ENCODE assay signal across 20 cellular contexts in the genomic region with DNA sequence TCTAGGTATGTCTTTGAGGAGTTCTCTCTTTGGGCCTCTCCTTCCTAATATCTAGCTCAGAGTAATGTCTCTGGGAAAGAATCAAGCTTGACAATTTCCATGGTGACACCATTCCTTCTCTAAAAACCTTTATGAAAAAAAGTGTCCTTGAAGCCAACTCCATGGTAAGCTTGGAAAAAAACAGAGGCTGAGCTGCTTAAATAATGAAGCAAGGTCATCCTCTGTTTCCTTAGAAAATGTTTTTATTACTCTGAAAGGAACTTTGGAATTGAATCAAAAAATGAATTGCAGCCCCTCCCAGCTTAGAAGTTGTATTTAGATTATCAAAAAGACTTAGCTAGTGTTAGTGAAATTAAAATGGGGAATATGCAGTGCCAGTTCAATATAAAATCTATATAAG.
DNase-seq lines count a peak whose midpoint lies in the region; ATAC-seq, FAIRE-seq and TF ChIP-seq lines count a peak whose summit lies in the region.
"Had no signal": no experiment of that assay in that cellular context is flagged by ENCODE, and none has a peak within 500 bp of the region (broad histone marks: within the 10 kb centered on the region; RNA-seq: fewer than 3 reads in every experiment).

No MANE protein-coding gene starts in this region.

- in situ Hi-C loops in GM23248 (cut with MboI), result no loop called here

- H3K9me3 ChIP-seq in GM23248 (ENCODE audit: low read depth) (no peaks in the 10 kb centered on the region), body of pancreas (no peaks in the 10 kb centered on the region), hepatocyte (ENCODE audit: low read depth) (no peaks in the 10 kb centered on the region)

- no peak for TF ChIP-seq POLR2A in body of pancreas (IDR thresholded peaks at IDR 0.05)

- H3K36me3 ChIP-seq in GM23248 (ENCODE audit: low read depth) (no peaks in the 10 kb centered on the region), body of pancreas (replicated peaks in 1 of 2; ENCODE audit: insufficient read depth in 1 of 2, low read depth in 2 of 2) (no peaks in the 10 kb centered on the region), hepatocyte (replicated peaks; ENCODE audit: insufficient read depth, low read depth) (no peaks in the 10 kb centered on the region)

- no peak overlapping the region for H3K4me3 ChIP-seq in GM23248
- H3K4me3 ChIP-seq in body of pancreas, result no peak overlapping the region
- no peak overlapping the region for H3K4me3 ChIP-seq in hepatocyte
- H3K4me3 ChIP-seq: GM23338 had no signal

- TF ChIP-seq CTCF in body of pancreas (IDR thresholded peaks at IDR 0.05) (no peak), hepatocyte (IDR thresholded peaks at IDR 0.05; ENCODE audit: poor library complexity) (no peak)

- H3K9me2 ChIP-seq in GM23248 (ENCODE audit: insufficient read depth), result no peaks in the 10 kb centered on the region
- no peaks in the 10 kb centered on the region for H3K9me2 ChIP-seq in hepatocyte (replicated peaks; ENCODE audit: insufficient read depth)

- H3K27ac ChIP-seq in GM23248 (no peak overlapping the region), body of pancreas (peak overlapping the region in 3 of 4 donors; percentile 36 to 72 (median 37)), hepatocyte (no peak overlapping the region)

- peaks cover 18% of the 10 kb centered on the region for H3K4me1 ChIP-seq in GM23248 (ENCODE audit: insufficient read depth)
- peaks cover 27% of the 10 kb centered on the region for H3K4me1 ChIP-seq in body of pancreas
- H3K4me1 ChIP-seq in hepatocyte (ENCODE audit: insufficient read depth), result peaks cover 22% of the 10 kb centered on the region

- H3K79me2 ChIP-seq in GM23248 (ENCODE audit: insufficient read depth) (no peaks in the 10 kb centered on the region), hepatocyte (no peaks in the 10 kb centered on the region)

- peak overlapping the region; percentile 29 for H3K4me2 ChIP-seq in GM23248 (ENCODE audit: unreplicated experiment)
- H3K4me2 ChIP-seq in hepatocyte, result peak overlapping the region; percentile 6
- H3K4me2 ChIP-seq: GM23338 had no signal

- H2AFZ ChIP-seq in GM23248 (peak overlapping the region; percentile 25), hepatocyte (no peak overlapping the region)
- H2AFZ ChIP-seq: GM23338 had no signal

- FAIRE-seq in urothelium cell line (lab: Jason Lieb, UNC), result no peak
- FAIRE-seq: G401.6, HepG2 had no signal

- no peaks in the 10 kb centered on the region for H4K20me1 ChIP-seq in GM23248 (ENCODE audit: insufficient read depth)
- H4K20me1 ChIP-seq in hepatocyte (ENCODE audit: insufficient read depth, poor library complexity, severe bottlenecking), result no peaks in the 10 kb centered on the region

- intact Hi-C loops in body of pancreas (cut with DNase I), result no loop called here

- peak; percentile 55 for ATAC-seq in body of pancreas
- ATAC-seq: GM23338 had no signal

- DNase-seq in GM23248 (peak; percentile 7), body of pancreas (no peak), hepatocyte (ENCODE audit: low spot score) (no peak), pons (ENCODE audit: low spot score) (peak; percentile 6), NCI-H1436 treated with DMSO at 0.1 percent for 48 hours (lab: John Stamatoyannopoulos, UW) (no peak), urothelium cell line (ENCODE audit: low spot score) (no peak), NCI-H146 (lab: John Stamatoyannopoulos, UW) (no peak)
- DNase-seq in central memory CD4-positive, alpha-beta T cell, result no peak
- DNase-seq: DND-41, HCEC 1CT, KBM-7, NCI-H1105, NCI-H1694 treated with DMSO at 0.1 percent for 48 hours, NCI-H2107, NCI-H510A, NCI-H774, SHP77 treated with DMSO at 0.1 percent for 48 hours had no signal

- H3K27me3 ChIP-seq in GM23248 (replicated peaks; ENCODE audit: insufficient read depth) (no peaks in the 10 kb centered on the region), body of pancreas (no peaks in the 10 kb centered on the region), hepatocyte (no peaks in the 10 kb centered on the region)

- H3F3A ChIP-seq in GM23248 (ENCODE audit: insufficient read depth), result no peaks in the 10 kb centered on the region

- H3K9ac ChIP-seq in GM23248, result no peak overlapping the region

Comparison
In these comparisons a context has a peak if more than half of its experiments do, and no peak if none do; other contexts are left out.
1. DNase-seq: peak in GM23248 (single experiment) and pons (single experiment); none in body of pancreas (0 of 4), hepatocyte (single experiment), central memory CD4-positive, alpha-beta T cell (single experiment), NCI-H1436 treated with DMSO at 0.1 percent for 48 hours (single experiment), urothelium cell line (single experiment) and NCI-H146 (single experiment).
2. H3K27ac ChIP-seq: peak in body of pancreas (3 of 4); none in GM23248 (single experiment) and hepatocyte (single experiment).